Comparison of ENCODE assay signal across 17 cellular contexts in the genomic region with DNA sequence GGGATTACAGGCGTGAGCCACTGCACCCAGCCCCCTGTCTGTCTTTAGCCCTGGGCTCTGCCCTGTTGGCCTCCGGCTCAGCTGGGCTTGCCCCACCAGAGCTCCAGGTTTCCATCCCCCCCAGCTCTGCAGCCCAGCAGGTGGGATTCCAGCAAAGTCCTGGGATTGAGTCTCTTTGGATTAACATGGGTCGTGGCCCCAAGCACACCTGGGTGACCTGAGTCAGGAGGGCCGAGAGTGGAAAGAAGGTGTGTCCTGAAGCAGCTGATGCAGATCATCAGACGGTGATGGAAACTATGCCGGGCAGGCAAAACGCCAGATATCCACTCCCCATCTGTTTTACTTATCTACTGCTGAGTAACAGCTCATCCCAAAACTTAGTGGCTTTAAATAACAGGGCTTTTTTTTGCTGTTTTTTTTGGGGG.
DNase-seq lines count a peak whose midpoint lies in the region; ATAC-seq and TF ChIP-seq lines count a peak whose summit lies in the region.
"Had no signal": no experiment of that assay in that cellular context is flagged by ENCODE, and none has a peak within 500 bp of the region (broad histone marks: within the 10 kb centered on the region; RNA-seq: fewer than 3 reads in every experiment).

No MANE protein-coding gene starts in this region.

- no peak overlapping the region for H3K4me3 Mint-ChIP-seq in CD8-positive, alpha-beta T cell
- H3K4me3 Mint-ChIP-seq: activated CD4-positive, alpha-beta T cell treated with anti-CD3 and anti-CD28 coated beads, Interleukin-2, amount 10 ng/mL, durations not matched to agents 7 days and 5 days; activated naive CD4-positive, alpha-beta T cell treated with anti-CD3 and anti-CD28 coated beads, Interleukin-2, amount 10 ng/mL, durations not matched to agents 7 days and 5 days; stimulated activated memory B cell treated with anti-CD40 and anti-IgM and Interleukin-4, amounts not matched to agents 10 μg/mL and 1 μg/mL and 100 μg/mL, for 72 hours had no signal

- no peaks in the 10 kb centered on the region for H3K9me3 ChIP-seq in sigmoid colon
- no peaks in the 10 kb centered on the region for H3K9me3 ChIP-seq in CD8-positive, alpha-beta T cell (ENCODE audit: low read length)
- H3K9me3 ChIP-seq: upper lobe of left lung had no signal

- CTCF ChIA-PET in CD8-positive, alpha-beta T cell (lab: Charles Lee): no interaction called here

- H3K27me3 Mint-ChIP-seq in CD8-positive, alpha-beta T cell (ENCODE audit: low read depth): no peaks in the 10 kb centered on the region
- H3K27me3 Mint-ChIP-seq: activated CD4-positive, alpha-beta T cell treated with anti-CD3 and anti-CD28 coated beads, Interleukin-2, amount 10 ng/mL, durations not matched to agents 7 days and 5 days; activated naive CD4-positive, alpha-beta T cell treated with anti-CD3 and anti-CD28 coated beads, Interleukin-2, amount 10 ng/mL, durations not matched to agents 7 days and 5 days; stimulated activated memory B cell treated with anti-CD40 and anti-IgM and Interleukin-4, amounts not matched to agents 10 μg/mL and 1 μg/mL and 100 μg/mL, for 72 hours had no signal

- POLR2A ChIA-PET in CD8-positive, alpha-beta T cell (lab: Charles Lee): interaction anchor here (0.6 kb wide), 2 partner anchors 13 to 51 kb away, joined by 3 read pairs; no protein-coding TSS in a partner anchor

- ATAC-seq in left cardiac atrium: peak; percentile 34 to 84
- ATAC-seq in CD8-positive, alpha-beta T cell: no peak
- ATAC-seq in GM21576 (IDR thresholded peaks at IDR 0.05; ENCODE audit: unreplicated experiment): no peak
- ATAC-seq: GM12878; Panc1; stimulated activated memory B cell treated with anti-CD40 and anti-IgM and Interleukin-4, amounts not matched to agents 10 μg/mL and 1 μg/mL and 100 μg/mL, for 72 hours had no signal

- no peak overlapping the region for H3K4me3 ChIP-seq in cardiac fibroblast (replicated peaks in 1 of 2; ENCODE audit: low read depth in 2 of 2, low read length in 2 of 2)
- no peak overlapping the region for H3K4me3 ChIP-seq in sigmoid colon
- no peak overlapping the region for H3K4me3 ChIP-seq in CD8-positive, alpha-beta T cell (ENCODE audit: low read depth, low read length)
- H3K4me3 ChIP-seq: GM12878, upper lobe of left lung had no signal

- H3K27me3 ChIP-seq in sigmoid colon: no peaks in the 10 kb centered on the region
- H3K27me3 ChIP-seq in CD8-positive, alpha-beta T cell (ENCODE audit: insufficient read depth, low read length): no peaks in the 10 kb centered on the region
- H3K27me3 ChIP-seq: upper lobe of left lung had no signal

- H3K36me3 ChIP-seq in sigmoid colon: peaks cover 0 to 65% (median 5%) of the 10 kb centered on the region in 4 donors
- H3K36me3 ChIP-seq in CD8-positive, alpha-beta T cell (ENCODE audit: insufficient read depth, low read length): peaks cover 8% of the 10 kb centered on the region

- peaks cover 2% of the 10 kb centered on the region for H3K4me1 Mint-ChIP-seq in CD8-positive, alpha-beta T cell (ENCODE audit: low read depth)
- H3K4me1 Mint-ChIP-seq: stimulated activated memory B cell treated with anti-CD40 and anti-IgM and Interleukin-4, amounts not matched to agents 10 μg/mL and 1 μg/mL and 100 μg/mL, for 72 hours had no signal

- H3K4me1 ChIP-seq in sigmoid colon: peaks cover 0 to 14% (median 4%) of the 10 kb centered on the region in 4 donors
- peaks cover 3% of the 10 kb centered on the region for H3K4me1 ChIP-seq in CD8-positive, alpha-beta T cell (ENCODE audit: insufficient read depth, low read length)
- H3K4me1 ChIP-seq: upper lobe of left lung had no signal

- no peak for TF ChIP-seq EP300 in sigmoid colon (IDR thresholded peaks at IDR 0.05)

- H3K9me3 Mint-ChIP-seq in CD8-positive, alpha-beta T cell: no peaks in the 10 kb centered on the region
- H3K9me3 Mint-ChIP-seq: activated CD4-positive, alpha-beta T cell treated with anti-CD3 and anti-CD28 coated beads, Interleukin-2, amount 10 ng/mL, durations not matched to agents 7 days and 5 days; activated naive CD4-positive, alpha-beta T cell treated with anti-CD3 and anti-CD28 coated beads, Interleukin-2, amount 10 ng/mL, durations not matched to agents 7 days and 5 days; stimulated activated memory B cell treated with anti-CD40 and anti-IgM and Interleukin-4, amounts not matched to agents 10 μg/mL and 1 μg/mL and 100 μg/mL, for 72 hours had no signal

- no peak overlapping the region for H3K27ac Mint-ChIP-seq in CD8-positive, alpha-beta T cell
- H3K27ac Mint-ChIP-seq: activated CD4-positive, alpha-beta T cell treated with anti-CD3 and anti-CD28 coated beads, Interleukin-2, amount 10 ng/mL, durations not matched to agents 7 days and 5 days; activated naive CD4-positive, alpha-beta T cell treated with anti-CD3 and anti-CD28 coated beads, Interleukin-2, amount 10 ng/mL, durations not matched to agents 7 days and 5 days; stimulated activated memory B cell treated with anti-CD40 and anti-IgM and Interleukin-4, amounts not matched to agents 10 μg/mL and 1 μg/mL and 100 μg/mL, for 72 hours had no signal

- no peak for TF ChIP-seq POLR2A in sigmoid colon (IDR thresholded peaks at IDR 0.05)

- H3K36me3 Mint-ChIP-seq in CD8-positive, alpha-beta T cell: peaks cover 61% of the 10 kb centered on the region

- 84 to 89% methylated on average over 7 of the region's 7 CpGs for WGBS in sigmoid colon, 2 donors

- peak; percentile 13 for DNase-seq in EH (ENCODE audit: low read depth)
- DNase-seq in cardiac fibroblast (ENCODE audit: low read depth in 2 of 2): peak; percentile 52
- peak; percentile 63 for DNase-seq in left cardiac atrium
- DNase-seq in sigmoid colon: peak; percentile 93
- no peak for DNase-seq in CD8-positive, alpha-beta T cell
- no peak for DNase-seq in NCI-H69 (lab: John Stamatoyannopoulos, UW)
- DNase-seq in effector CD8-positive, alpha-beta T cell (lab: John Stamatoyannopoulos, UW): no peak
- DNase-seq: activated CD4-positive, alpha-beta T cell treated with anti-CD3 and anti-CD28 coated beads, Interleukin-2, amount 10 ng/mL, durations not matched to agents 7 days and 5 days; activated naive CD4-positive, alpha-beta T cell treated with anti-CD3 and anti-CD28 coated beads, Interleukin-2, amount 10 ng/mL, durations not matched to agents 7 days and 5 days; activated T-cell treated with anti-CD3 and anti-CD28 coated beads for 4 hours; central memory CD4-positive, alpha-beta T cell; islet precursor cell had no signal

- intact Hi-C loops in left cardiac atrium (cut with DNase I) (no loop called here), sigmoid colon (cut with DNase I) (no loop called here)
- intact Hi-C loops in CD8-positive, alpha-beta T cell (cut with DNase I, micrococcal nuclease): no loop called here

- H3K27ac ChIP-seq in sigmoid colon: peak overlapping the region; percentile 36 to 70 (median 63)
- H3K27ac ChIP-seq in CD8-positive, alpha-beta T cell (ENCODE audit: low read depth, low read length): no peak overlapping the region
- H3K27ac ChIP-seq: upper lobe of left lung had no signal

- TF ChIP-seq CTCF in cardiac fibroblast (IDR thresholded peaks at IDR 0.05; ENCODE audit: low read depth, low read length) (no peak), sigmoid colon (IDR thresholded peaks at IDR 0.05) (no peak)
- TF ChIP-seq CTCF in CD8-positive, alpha-beta T cell (IDR thresholded peaks at IDR 0.05): no peak

Comparison
In these comparisons a context has a peak if more than half of its experiments do, and no peak if none do; other contexts are left out.
1. DNase-seq: peak in EH (single experiment), cardiac fibroblast (2 of 2), left cardiac atrium (single experiment) and sigmoid colon (single experiment); none in CD8-positive, alpha-beta T cell (0 of 7), NCI-H69 (single experiment) and effector CD8-positive, alpha-beta T cell (single experiment).
2. ATAC-seq: peak in left cardiac atrium (2 of 2); none in CD8-positive, alpha-beta T cell (single experiment) and GM21576 (single experiment).